Comparison of ENCODE assay signal across 10 cellular contexts in the genomic region with DNA sequence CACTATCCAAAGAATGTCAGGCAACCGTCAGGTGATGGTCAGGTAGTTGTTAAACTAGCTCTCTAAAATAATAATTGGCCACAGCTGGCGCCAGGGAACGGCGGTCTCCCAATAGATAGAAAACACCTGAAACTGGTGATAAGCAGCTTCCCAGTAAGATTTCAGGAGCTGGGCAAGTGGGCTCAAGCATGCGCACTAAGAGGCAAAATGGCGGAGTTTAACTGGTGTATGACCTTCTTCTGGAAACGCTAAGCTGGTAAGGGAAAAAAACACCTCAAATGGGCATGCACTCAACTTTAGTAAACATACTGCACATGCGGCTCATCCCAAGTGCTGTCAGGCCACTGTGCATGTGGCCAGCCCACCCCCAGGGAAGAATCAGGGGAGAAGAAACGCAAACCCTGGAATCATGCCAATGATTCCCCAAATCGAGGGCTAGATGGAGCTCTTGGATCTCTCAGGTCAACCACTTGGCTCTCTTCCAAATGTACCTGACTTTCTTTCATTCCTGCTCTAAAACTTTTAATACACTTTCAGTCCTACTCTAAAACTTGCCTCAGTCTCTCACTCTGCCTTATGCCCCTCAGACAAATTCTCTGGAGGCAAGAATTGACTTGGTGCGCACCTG.
DNase-seq lines count a peak whose midpoint lies in the region; ATAC-seq and TF ChIP-seq lines count a peak whose summit lies in the region.
"Had no signal": no experiment of that assay in that cellular context is flagged by ENCODE, and none has a peak within 500 bp of the region (broad histone marks: within the 10 kb centered on the region; RNA-seq: fewer than 3 reads in every experiment).

No MANE protein-coding gene starts in this region.

- H3K9me2 ChIP-seq in PC-9 (ENCODE audit: insufficient read depth) = no peaks in the 10 kb centered on the region

- no peaks in the 10 kb centered on the region for H3F3A ChIP-seq in PC-9 (ENCODE audit: insufficient read depth, low read depth)

- ATAC-seq in stimulated activated memory B cell treated with anti-CD40 and anti-IgM and Interleukin-4, amounts not matched to agents 10 μg/mL and 1 μg/mL and 100 μg/mL, for 72 hours = no peak
- ATAC-seq: naive thymus-derived CD8-positive, alpha-beta T cell had no signal

- no peaks in the 10 kb centered on the region for H3K79me2 ChIP-seq in PC-9 (ENCODE audit: low read depth)

- H3K9me3 Mint-ChIP-seq in stimulated activated memory B cell treated with anti-CD40 and anti-IgM and Interleukin-4, amounts not matched to agents 10 μg/mL and 1 μg/mL and 100 μg/mL, for 72 hours = no peaks in the 10 kb centered on the region
- no peaks in the 10 kb centered on the region for H3K9me3 Mint-ChIP-seq in activated CD4-positive, alpha-beta T cell treated with anti-CD3 and anti-CD28 coated beads, Interleukin-2, amount 10 ng/mL, durations not matched to agents 7 days and 5 days

- H3K36me3 Mint-ChIP-seq in stimulated activated memory B cell treated with anti-CD40 and anti-IgM and Interleukin-4, amounts not matched to agents 10 μg/mL and 1 μg/mL and 100 μg/mL, for 72 hours = no peaks in the 10 kb centered on the region
- no peaks in the 10 kb centered on the region for H3K36me3 Mint-ChIP-seq in activated CD4-positive, alpha-beta T cell treated with anti-CD3 and anti-CD28 coated beads, Interleukin-2, amount 10 ng/mL, durations not matched to agents 7 days and 5 days (ENCODE audit: low read depth)
- H3K36me3 Mint-ChIP-seq: naive thymus-derived CD8-positive, alpha-beta T cell had no signal

- no peak overlapping the region for H3K4me3 ChIP-seq in PC-9
- no peak overlapping the region for H3K4me3 ChIP-seq in fibroblast of mammary gland (ENCODE audit: control insufficient read depth, low read depth, low read length)

- no TSS peak for BruUV-seq in PC-9 (replicated peaks; lab: Mats Ljungman, UMichigan)

- no peaks in the 10 kb centered on the region; the same call in 1 of the 2 replicates for H3K4me1 ChIP-seq in PC-9 (replicated peaks; ENCODE audit: insufficient read depth)

- H3K27me3 ChIP-seq in PC-9 (ENCODE audit: insufficient read depth, low read depth) = no peaks in the 10 kb centered on the region

- no peak overlapping the region for H3K4me2 ChIP-seq in PC-9

- H2AFZ ChIP-seq in PC-9 = no peak overlapping the region

- peaks cover 34% of the 10 kb centered on the region for H3K4me1 Mint-ChIP-seq in stimulated activated memory B cell treated with anti-CD40 and anti-IgM and Interleukin-4, amounts not matched to agents 10 μg/mL and 1 μg/mL and 100 μg/mL, for 72 hours
- no peaks in the 10 kb centered on the region for H3K4me1 Mint-ChIP-seq in activated CD4-positive, alpha-beta T cell treated with anti-CD3 and anti-CD28 coated beads, Interleukin-2, amount 10 ng/mL, durations not matched to agents 7 days and 5 days

- no peaks in the 10 kb centered on the region for H4K20me1 ChIP-seq in PC-9 (ENCODE audit: insufficient read depth)

- no peaks in the 10 kb centered on the region for H3K9me3 ChIP-seq in PC-9 (ENCODE audit: insufficient read depth, low read depth)

- peak; percentile 46; the same call in 1 of the 2 replicates for TF ChIP-seq CTCF in PC-9 (conservative IDR thresholded peaks at IDR 0.05)
- peak; percentile 21 for TF ChIP-seq CTCF in fibroblast of mammary gland (conservative IDR thresholded peaks at IDR 0.05; ENCODE audit: control insufficient read depth, insufficient read depth, low read depth, low read length)

- H3K27me3 Mint-ChIP-seq in stimulated activated memory B cell treated with anti-CD40 and anti-IgM and Interleukin-4, amounts not matched to agents 10 μg/mL and 1 μg/mL and 100 μg/mL, for 72 hours = no peaks in the 10 kb centered on the region
- peaks cover 14% of the 10 kb centered on the region for H3K27me3 Mint-ChIP-seq in activated CD4-positive, alpha-beta T cell treated with anti-CD3 and anti-CD28 coated beads, Interleukin-2, amount 10 ng/mL, durations not matched to agents 7 days and 5 days

- no peaks in the 10 kb centered on the region for H3K36me3 ChIP-seq in PC-9 (ENCODE audit: low read depth)

- no peak overlapping the region for H3K27ac ChIP-seq in PC-9

- H3K27ac Mint-ChIP-seq in stimulated activated memory B cell treated with anti-CD40 and anti-IgM and Interleukin-4, amounts not matched to agents 10 μg/mL and 1 μg/mL and 100 μg/mL, for 72 hours = peak overlapping the region; percentile 13
- H3K27ac Mint-ChIP-seq in activated CD4-positive, alpha-beta T cell treated with anti-CD3 and anti-CD28 coated beads, Interleukin-2, amount 10 ng/mL, durations not matched to agents 7 days and 5 days = no peak overlapping the region
- H3K27ac Mint-ChIP-seq: naive thymus-derived CD8-positive, alpha-beta T cell had no signal

- CTCF ChIA-PET in PC-9 (lab: Charles Lee) = interaction anchor here (0.6 kb wide), 1 partner anchor 545 kb away, joined by 3 read pairs; no protein-coding TSS in a partner anchor
- CTCF ChIA-PET in activated CD4-positive, alpha-beta T cell treated with anti-CD3 and anti-CD28 coated beads, Interleukin-2, amount 10 ng/mL, durations not matched to agents 7 days and 5 days (lab: Charles Lee) = interaction anchor here (0.9 kb wide), 1 partner anchor 14 kb away, joined by 3 read pairs; no protein-coding TSS in a partner anchor

- peak; percentile 4 for DNase-seq in NCI-H146 (lab: John Stamatoyannopoulos, UW)
- no peak for DNase-seq in NCI-H146 treated with DMSO at 0.1 percent for 48 hours (lab: John Stamatoyannopoulos, UW; ENCODE audit: unreplicated experiment)
- DNase-seq in PC-9 = peak in 1 of 2 experiments; percentile 17
- peak; percentile 46 for DNase-seq in fibroblast of mammary gland (ENCODE audit: low read depth)
- no peak for DNase-seq in activated CD4-positive, alpha-beta T cell treated with anti-CD3 and anti-CD28 coated beads, Interleukin-2, amount 10 ng/mL, durations not matched to agents 7 days and 5 days
- no peak for DNase-seq in NK-92 treated with Interleukin-12 subunit alpha and Interleukin-12 subunit beta, amount 100 ng/mL, for 24 hours (lab: John Stamatoyannopoulos, UW)
- no peak for DNase-seq in DMS114 treated with DMSO at 0.1 percent for 48 hours (lab: John Stamatoyannopoulos, UW; ENCODE audit: unreplicated experiment)
- DNase-seq: activated CD4-positive, CD25-positive, alpha-beta regulatory T cell treated with anti-CD3 and anti-CD28 coated beads, Interleukin-2, amount 50 U/mL, for 72 hours; naive thymus-derived CD8-positive, alpha-beta T cell had no signal

- POLR2A ChIA-PET in PC-9 (lab: Charles Lee; ENCODE audit: unreplicated experiment) = no interaction called here
- POLR2A ChIA-PET in activated CD4-positive, alpha-beta T cell treated with anti-CD3 and anti-CD28 coated beads, Interleukin-2, amount 10 ng/mL, durations not matched to agents 7 days and 5 days (lab: Charles Lee) = no interaction called here

- no peak overlapping the region for H3K4me3 Mint-ChIP-seq in stimulated activated memory B cell treated with anti-CD40 and anti-IgM and Interleukin-4, amounts not matched to agents 10 μg/mL and 1 μg/mL and 100 μg/mL, for 72 hours
- no peak overlapping the region for H3K4me3 Mint-ChIP-seq in activated CD4-positive, alpha-beta T cell treated with anti-CD3 and anti-CD28 coated beads, Interleukin-2, amount 10 ng/mL, durations not matched to agents 7 days and 5 days
- H3K4me3 Mint-ChIP-seq: naive thymus-derived CD8-positive, alpha-beta T cell had no signal

- intact Hi-C loops in PC-9 (cut with micrococcal nuclease; ENCODE audit: unreplicated experiment) = loop anchor here (1.0 to 10.0 kb wide), 4 partner anchors 135 to 1162 kb away; partner anchors contain the start of gene CTNNB1

Comparison
In these comparisons a context has a peak if more than half of its experiments do, and no peak if none do; other contexts are left out.
1. DNase-seq: peak in NCI-H146 (single experiment) and fibroblast of mammary gland (single experiment); none in NCI-H146 treated with DMSO at 0.1 percent for 48 hours (single experiment), activated CD4-positive, alpha-beta T cell treated with anti-CD3 and anti-CD28 coated beads, Interleukin-2, amount 10 ng/mL, durations not matched to agents 7 days and 5 days (single experiment), NK-92 treated with Interleukin-12 subunit alpha and Interleukin-12 subunit beta, amount 100 ng/mL, for 24 hours (single experiment) and DMS114 treated with DMSO at 0.1 percent for 48 hours (single experiment).